ENCODE assay signal across 9 cellular contexts in the genomic region with DNA sequence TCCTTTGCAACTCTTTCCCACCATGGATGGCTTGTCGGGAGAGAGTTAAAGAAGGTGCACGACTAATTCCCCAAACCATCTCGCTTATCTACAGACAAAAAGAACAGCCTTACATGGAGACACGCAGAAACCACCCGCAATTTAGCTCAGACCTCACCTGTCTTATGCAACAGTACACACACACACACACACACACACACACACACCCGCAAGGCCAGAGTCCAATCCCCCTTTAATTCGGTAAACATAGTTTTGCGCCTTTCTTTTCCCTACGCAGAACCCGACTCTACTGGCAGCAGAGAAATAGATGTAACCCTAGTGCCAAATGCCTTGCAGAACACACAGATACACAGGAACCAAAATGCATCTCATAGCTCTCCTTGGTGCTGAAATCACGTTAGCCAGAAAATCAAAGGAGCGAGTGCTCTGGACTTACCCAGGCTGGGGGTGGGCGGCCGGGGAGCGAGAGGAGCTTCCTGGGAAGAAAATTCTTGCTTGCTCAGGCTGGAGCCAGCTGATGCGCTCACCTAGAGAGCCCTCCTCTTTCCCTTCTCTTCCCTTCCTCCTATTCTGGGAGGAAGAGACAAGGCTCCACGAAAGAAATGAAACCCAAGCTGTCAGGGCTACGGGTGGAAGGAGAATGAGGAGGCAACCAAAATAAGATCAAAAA. TPM values are rescaled to one million over a fixed set of nuclear protein-coding genes. Genes with fewer than 3 reads are reported as not detected.
DNase-seq lines count a peak whose midpoint lies in the region; ATAC-seq and TF ChIP-seq lines count a peak whose summit lies in the region.
"Had no signal": no experiment of that assay in that cellular context is flagged by ENCODE, and none has a peak within 500 bp of the region (broad histone marks: within the 10 kb centered on the region; RNA-seq: fewer than 3 reads in every experiment).

No MANE protein-coding gene starts in this region.

- no peak for ATAC-seq in Right ventricle myocardium inferior
- ATAC-seq in HG02885 (IDR thresholded peaks at IDR 0.05; ENCODE audit: poor library complexity, unreplicated experiment) = no peak

- H3K4me1 Mint-ChIP-seq in type B pancreatic cell (ENCODE audit: unreplicated experiment) = peaks cover 3% of the 10 kb centered on the region

- intact Hi-C loops in Right ventricle myocardium inferior (cut with DNase I) (loop anchor here (10.0 kb wide), 1 partner anchor 258 kb away; no protein-coding TSS in a partner anchor), stomach (cut with DNase I; ENCODE audit: low total_unique reads) (no loop called here)

- H4K20me1 ChIP-seq in SK-N-SH (ENCODE audit: insufficient read depth) = no peaks in the 10 kb centered on the region
- no peaks in the 10 kb centered on the region for H4K20me1 ChIP-seq in hepatocyte (ENCODE audit: insufficient read depth, poor library complexity, severe bottlenecking)

- no peaks in the 10 kb centered on the region for H3K9me3 Mint-ChIP-seq in type B pancreatic cell

- TF ChIP-seq EP300 in SK-N-SH (IDR thresholded peaks at IDR 0.05; ENCODE audit: borderline replicate concordance in 1 of 2, low read depth in 1 of 2, low read length in 1 of 2) = no peak
- TF ChIP-seq EP300 in stomach (IDR thresholded peaks at IDR 0.05) = no peak

- DNase-seq in cardiac muscle cell (ENCODE audit: low read depth in 1 of 2, low spot score in 1 of 2) (peak; percentile 71 to 84), Right ventricle myocardium inferior (ENCODE audit: missing footprints) (no peak), SK-N-SH (peak; percentile 43), hepatocyte (ENCODE audit: low spot score) (peak; percentile 66), type B pancreatic cell (ENCODE audit: extremely low spot score, unreplicated experiment) (no peak), stomach (no peak), germinal center (ENCODE audit: low spot score) (no peak)

- peaks cover 5% of the 10 kb centered on the region for H3K27me3 ChIP-seq in cardiac muscle cell
- no peaks in the 10 kb centered on the region for H3K27me3 ChIP-seq in SK-N-SH (ENCODE audit: insufficient read depth)
- peaks cover 32% of the 10 kb centered on the region for H3K27me3 ChIP-seq in hepatocyte
- H3K27me3 ChIP-seq in stomach = peaks cover 0 to 58% (median 0%) of the 10 kb centered on the region in 3 donors

- TF ChIP-seq CTCF in cardiac muscle cell (IDR thresholded peaks at IDR 0.05; ENCODE audit: low read depth, low read length) = no peak
- no peak for TF ChIP-seq CTCF in SK-N-SH (IDR thresholded peaks at IDR 0.05)
- TF ChIP-seq CTCF in hepatocyte (IDR thresholded peaks at IDR 0.05; ENCODE audit: poor library complexity) = no peak
- no peak for TF ChIP-seq CTCF in type B pancreatic cell (conservative IDR thresholded peaks at IDR 0.05)
- no peak for TF ChIP-seq CTCF in stomach (IDR thresholded peaks at IDR 0.05)

- H3K9ac ChIP-seq in SK-N-SH = no peak overlapping the region

- no peaks in the 10 kb centered on the region for H3F3A ChIP-seq in SK-N-SH (replicated peaks; ENCODE audit: insufficient read depth)

- H3K9me3 ChIP-seq in cardiac muscle cell (ENCODE audit: low read depth) = no peaks in the 10 kb centered on the region
- no peaks in the 10 kb centered on the region for H3K9me3 ChIP-seq in SK-N-SH
- no peaks in the 10 kb centered on the region for H3K9me3 ChIP-seq in hepatocyte (ENCODE audit: low read depth)
- H3K9me3 ChIP-seq in stomach = no peaks in the 10 kb centered on the region

- peaks cover 54% of the 10 kb centered on the region for H3K27me3 Mint-ChIP-seq in type B pancreatic cell

- no peak; the same call in 1 of the 2 replicates for TF ChIP-seq RAD21 in SK-N-SH (IDR thresholded peaks at IDR 0.05; ENCODE audit: low read length)

- H3K36me3 Mint-ChIP-seq in type B pancreatic cell = no peaks in the 10 kb centered on the region

- CTCF ChIA-PET in SK-N-SH (lab: Yijun Ruan, JAX) = interaction anchor here (0.6 to 10.8 kb wide), 48 partner anchors 11 to 586 kb away, joined by 3 to 166 read pairs (median 6); no protein-coding TSS in a partner anchor

- POLR2A ChIA-PET in SK-N-SH (lab: Yijun Ruan, JAX) = interaction anchor here (0.9 to 1.8 kb wide), 2 partner anchors 170 to 369 kb away, joined by 3 to 7 read pairs; no protein-coding TSS in a partner anchor

- no peak overlapping the region for H3K27ac Mint-ChIP-seq in type B pancreatic cell

- no peaks in the 10 kb centered on the region for H3K4me1 ChIP-seq in cardiac muscle cell (ENCODE audit: low read depth)
- peaks cover 0 to 5% of the 10 kb centered on the region in 2 experiments; a peak in 1 of 4 replicates for H3K4me1 ChIP-seq in SK-N-SH (ENCODE audit: control insufficient read depth in 1 of 2, insufficient read depth in 2 of 2, low read depth in 1 of 2, low read length in 1 of 2)
- H3K4me1 ChIP-seq in hepatocyte (ENCODE audit: insufficient read depth) = no peaks in the 10 kb centered on the region
- peaks cover 0 to 6% (median 4%) of the 10 kb centered on the region in 4 donors for H3K4me1 ChIP-seq in stomach

- no peak overlapping the region for H3K27ac ChIP-seq in cardiac muscle cell
- peak overlapping the region in 1 of 2 experiments; percentile 51; a peak in 1 of 4 replicates for H3K27ac ChIP-seq in SK-N-SH (ENCODE audit: low read depth in 2 of 2, low read length in 1 of 2)
- H3K27ac ChIP-seq in hepatocyte = no peak overlapping the region
- H3K27ac ChIP-seq in stomach = no peak overlapping the region

- TF ChIP-seq POLR2A in stomach (IDR thresholded peaks at IDR 0.05) = no peak

- 27% methylated on average over 16 of the region's 18 CpGs for WGBS in SK-N-SH (ENCODE audit: low lambda C conversion rate)
- WGBS in hepatocyte (ENCODE audit: low lambda C conversion rate, missing lambda C conversion rate) = 35% methylated on average over 18 of the region's 18 CpGs
- WGBS in stomach, 5 donors = 23 to 26% (median 24%) methylated on average over 18 of the region's 18 CpGs

- H3K79me2 ChIP-seq in SK-N-SH (ENCODE audit: insufficient read depth) (no peaks in the 10 kb centered on the region), hepatocyte (no peaks in the 10 kb centered on the region)

- H2AFZ ChIP-seq in SK-N-SH (ENCODE audit: low read depth) (no peak overlapping the region), hepatocyte (no peak overlapping the region)

- H3K4me3 ChIP-seq in cardiac muscle cell (no peak overlapping the region), SK-N-SH (ENCODE audit: low read depth in 2 of 2, low read length in 1 of 2) (peak overlapping the region in 1 of 2 experiments; percentile 43; a peak in 2 of 4 replicates), hepatocyte (no peak overlapping the region), stomach (peak overlapping the region in 1 of 4 donors; percentile 6)

- peak overlapping the region; percentile 34 for H3K4me3 Mint-ChIP-seq in type B pancreatic cell

- H3K4me2 ChIP-seq in SK-N-SH (no peak overlapping the region), hepatocyte (peak overlapping the region; percentile 62)

- no peaks in the 10 kb centered on the region for H3K36me3 ChIP-seq in cardiac muscle cell
- H3K36me3 ChIP-seq in SK-N-SH (replicated peaks in 1 of 2; ENCODE audit: control insufficient read depth in 1 of 2, insufficient read depth in 2 of 2, low read length in 1 of 2) = no peaks in the 10 kb centered on the region
- H3K36me3 ChIP-seq in hepatocyte (replicated peaks; ENCODE audit: insufficient read depth, low read depth) = no peaks in the 10 kb centered on the region
- no peaks in the 10 kb centered on the region for H3K36me3 ChIP-seq in stomach

- no peaks in the 10 kb centered on the region for H3K9me2 ChIP-seq in SK-N-SH
- no peaks in the 10 kb centered on the region for H3K9me2 ChIP-seq in hepatocyte (replicated peaks; ENCODE audit: insufficient read depth)

TF ChIP-seq in SK-N-SH, 30 proteins besides CTCF, POLR2A, EP300 and RAD21:
- no peak for TF ChIP-seq FOSL2 (IDR thresholded peaks at IDR 0.05; ENCODE audit: borderline replicate concordance, low read depth)
- TF ChIP-seq POLR2AphosphoS5 (IDR thresholded peaks at IDR 0.05; ENCODE audit: low read depth, low read length) = no peak
- TF ChIP-seq, protein P1, sequence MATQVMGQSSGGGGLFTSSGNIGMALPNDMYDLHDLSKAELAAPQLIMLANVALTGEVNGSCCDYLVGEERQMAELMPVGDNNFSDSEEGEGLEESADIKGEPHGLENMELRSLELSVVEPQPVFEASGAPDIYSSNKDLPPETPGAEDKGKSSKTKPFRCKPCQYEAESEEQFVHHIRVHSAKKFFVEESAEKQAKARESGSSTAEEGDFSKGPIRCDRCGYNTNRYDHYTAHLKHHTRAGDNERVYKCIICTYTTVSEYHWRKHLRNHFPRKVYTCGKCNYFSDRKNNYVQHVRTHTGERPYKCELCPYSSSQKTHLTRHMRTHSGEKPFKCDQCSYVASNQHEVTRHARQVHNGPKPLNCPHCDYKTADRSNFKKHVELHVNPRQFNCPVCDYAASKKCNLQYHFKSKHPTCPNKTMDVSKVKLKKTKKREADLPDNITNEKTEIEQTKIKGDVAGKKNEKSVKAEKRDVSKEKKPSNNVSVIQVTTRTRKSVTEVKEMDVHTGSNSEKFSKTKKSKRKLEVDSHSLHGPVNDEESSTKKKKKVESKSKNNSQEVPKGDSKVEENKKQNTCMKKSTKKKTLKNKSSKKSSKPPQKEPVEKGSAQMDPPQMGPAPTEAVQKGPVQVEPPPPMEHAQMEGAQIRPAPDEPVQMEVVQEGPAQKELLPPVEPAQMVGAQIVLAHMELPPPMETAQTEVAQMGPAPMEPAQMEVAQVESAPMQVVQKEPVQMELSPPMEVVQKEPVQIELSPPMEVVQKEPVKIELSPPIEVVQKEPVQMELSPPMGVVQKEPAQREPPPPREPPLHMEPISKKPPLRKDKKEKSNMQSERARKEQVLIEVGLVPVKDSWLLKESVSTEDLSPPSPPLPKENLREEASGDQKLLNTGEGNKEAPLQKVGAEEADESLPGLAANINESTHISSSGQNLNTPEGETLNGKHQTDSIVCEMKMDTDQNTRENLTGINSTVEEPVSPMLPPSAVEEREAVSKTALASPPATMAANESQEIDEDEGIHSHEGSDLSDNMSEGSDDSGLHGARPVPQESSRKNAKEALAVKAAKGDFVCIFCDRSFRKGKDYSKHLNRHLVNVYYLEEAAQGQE (IDR thresholded peaks at IDR 0.05; ENCODE audit: low read depth, low read length) = peak; percentile 67; the same call in 1 of the 2 replicates
- peak; percentile 8; the same call in 1 of the 2 replicates for TF ChIP-seq MXI1 (IDR thresholded peaks at IDR 0.05; ENCODE audit: low read depth, low read length)
- TF ChIP-seq, protein P2, sequence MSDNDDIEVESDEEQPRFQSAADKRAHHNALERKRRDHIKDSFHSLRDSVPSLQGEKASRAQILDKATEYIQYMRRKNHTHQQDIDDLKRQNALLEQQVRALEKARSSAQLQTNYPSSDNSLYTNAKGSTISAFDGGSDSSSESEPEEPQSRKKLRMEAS (IDR thresholded peaks at IDR 0.05; ENCODE audit: low read depth) = no peak

RNA-seq across cellular contexts. Expression of a gene that starts 0.5 kb away (rescaled TPM):
- total RNA-seq in cardiac muscle cell (0.18 TPM in 1 of 2 replicates, not detected in the other), Right ventricle myocardium inferior (not detected), hepatocyte (0.12 and 0.30 TPM in 2 replicates), type B pancreatic cell (ENCODE audit: low replicate concordance) (1.4 and 1.6 TPM in 2 replicates), stomach (under 1 TPM in 1 of 5 donors, not detected in 4; 0.37 TPM)
- polyA plus RNA-seq in cardiac muscle cell (not detected in 2 replicates), SK-N-SH (2012; rRNA removed) (0.02 and 0.06 TPM in 2 replicates), hepatocyte (not detected in 2 replicates), stomach (not detected)
- 0.03 and 0.07 TPM in 2 replicates for polyA plus RNA-seq in SK-N-SH (2012; cell fraction: cytosol; rRNA removed)
- 0.02 TPM in 2 replicates for polyA plus RNA-seq in SK-N-SH (2012; cell fraction: nucleus; rRNA removed)
- polyA plus RNA-seq: BJ had no signal

Comparison
In these comparisons a context has a peak if more than half of its experiments do, and no peak if none do; other contexts are left out.
1. DNase-seq: peak in cardiac muscle cell (2 of 2), SK-N-SH (single experiment) and hepatocyte (single experiment); none in Right ventricle myocardium inferior (single experiment), type B pancreatic cell (single experiment), stomach (single experiment) and germinal center (single experiment).